ENCODE assay signal across 18 cellular contexts in genomic region chr7:46694058-46694457, GRCh38.
DNase-seq lines count a peak whose midpoint lies in the region; ATAC-seq, FAIRE-seq and TF ChIP-seq lines count a peak whose summit lies in the region.
"Had no signal": no experiment of that assay in that cellular context is flagged by ENCODE, and none has a peak within 500 bp of the region (broad histone marks: within the 10 kb centered on the region; RNA-seq: fewer than 3 reads in every experiment).

No MANE protein-coding gene starts in this region.

- peak overlapping the region; percentile 57 for H3K27ac Mint-ChIP-seq in progenitor cell of endocrine pancreas
- H3K27ac Mint-ChIP-seq: CD14-positive monocyte; CD4-positive, alpha-beta memory T cell; IgD-negative memory B cell had no signal

- H3K27ac ChIP-seq in VCaP: peak overlapping the region; percentile 54; the same call in 1 of the 2 replicates
- H3K27ac ChIP-seq in endothelial cell of umbilical vein (ENCODE audit: insufficient read depth, low read depth, low read length): no peak overlapping the region
- H3K27ac ChIP-seq: BLaER1 had no signal

- ATAC-seq in GM21529 (IDR thresholded peaks at IDR 0.05; ENCODE audit: unreplicated experiment) (no peak), HG03571 (IDR thresholded peaks at IDR 0.05; ENCODE audit: unreplicated experiment) (no peak)
- ATAC-seq: HepG2 had no signal

- H3K27me3 ChIP-seq in endothelial cell of umbilical vein (ENCODE audit: control insufficient read depth in 2 of 2, insufficient read depth in 2 of 2, low read length in 2 of 2): no peaks in the 10 kb centered on the region
- H3K27me3 ChIP-seq: BLaER1 had no signal

- H3K9ac ChIP-seq in endothelial cell of umbilical vein (replicated peaks; ENCODE audit: extremely low read depth, insufficient read depth, low read length): no peak overlapping the region
- H3K9ac ChIP-seq: BLaER1 had no signal

- no peak for TF ChIP-seq POLR2A in endothelial cell of umbilical vein (IDR thresholded peaks at IDR 0.05; ENCODE audit: low read depth, low read length)

- H3K4me3 ChIP-seq in endothelial cell of umbilical vein (replicated peaks in 1 of 3; ENCODE audit: insufficient read depth in 1 of 3, low read depth in 1 of 3, low read length in 3 of 3): no peak overlapping the region
- H3K4me3 ChIP-seq: BLaER1 had no signal

- peak; percentile 39 for FAIRE-seq in GM18507 (lab: Jason Lieb, UNC)
- FAIRE-seq in endothelial cell of umbilical vein (lab: Jason Lieb, UNC): no peak
- FAIRE-seq: HepG2 had no signal

- no peak for DNase-seq in GM18507 (ENCODE audit: extremely low spot score, insufficient read length, low read depth)
- no peak for DNase-seq in endothelial cell of umbilical vein (ENCODE audit: low read depth, low spot score)
- no peak for DNase-seq in progenitor cell of endocrine pancreas (ENCODE audit: low spot score, unreplicated experiment)
- no peak for DNase-seq in EL
- DNase-seq: 8988T; CD4-positive, alpha-beta memory T cell; DMS 273 treated with DMSO at 0.1 percent for 48 hours; DMS53; DND-41; HCEC 1CT; KG1 had no signal

- peak overlapping the region; percentile 30 for H2AFZ ChIP-seq in endothelial cell of umbilical vein (ENCODE audit: low read depth, low read length)

- H3K9me1 ChIP-seq in endothelial cell of umbilical vein (replicated peaks; ENCODE audit: control insufficient read depth, extremely low read depth, insufficient read depth, low read length): no peaks in the 10 kb centered on the region

- CTCF ChIA-PET in endothelial cell of umbilical vein (lab: Charles Lee): interaction anchor here (3.4 kb wide), 1 partner anchor 407 kb away, joined by 12 read pairs; no protein-coding TSS in a partner anchor

- no peak overlapping the region for H3K4me3 Mint-ChIP-seq in progenitor cell of endocrine pancreas (ENCODE audit: low read depth)
- H3K4me3 Mint-ChIP-seq: CD14-positive monocyte; CD4-positive, alpha-beta memory T cell; IgD-negative memory B cell had no signal

- H3K36me3 Mint-ChIP-seq in progenitor cell of endocrine pancreas (ENCODE audit: insufficient read depth): peaks cover 4% of the 10 kb centered on the region
- H3K36me3 Mint-ChIP-seq: CD14-positive monocyte; CD4-positive, alpha-beta memory T cell; IgD-negative memory B cell had no signal

- no TSS peak for BruUV-seq in endothelial cell of umbilical vein (replicated peaks; lab: Mats Ljungman, UMichigan)

- H3K9me3 Mint-ChIP-seq in progenitor cell of endocrine pancreas (ENCODE audit: low read depth): peaks cover 5% of the 10 kb centered on the region
- H3K9me3 Mint-ChIP-seq: IgD-negative memory B cell had no signal

- no peak overlapping the region for H3K4me2 ChIP-seq in endothelial cell of umbilical vein (ENCODE audit: insufficient read depth, low read length)
- H3K4me2 ChIP-seq: BLaER1 had no signal

- H3K36me3 ChIP-seq in endothelial cell of umbilical vein (ENCODE audit: control insufficient read depth in 2 of 2, extremely low read depth in 1 of 2, insufficient read depth in 2 of 2, low read length in 2 of 2): no peaks in the 10 kb centered on the region
- H3K36me3 ChIP-seq: BLaER1 had no signal

- H3K4me1 Mint-ChIP-seq in progenitor cell of endocrine pancreas (ENCODE audit: low read depth): peaks cover 32% of the 10 kb centered on the region
- H3K4me1 Mint-ChIP-seq: CD14-positive monocyte; CD4-positive, alpha-beta memory T cell; IgD-negative memory B cell had no signal

- no peaks in the 10 kb centered on the region for H3K4me1 ChIP-seq in endothelial cell of umbilical vein (ENCODE audit: control insufficient read depth, extremely low read depth, insufficient read depth, low read length)
- H3K4me1 ChIP-seq: BLaER1 had no signal

- intact Hi-C loops in endothelial cell of umbilical vein (cut with micrococcal nuclease): no loop called here

- POLR2A ChIA-PET in endothelial cell of umbilical vein (lab: Charles Lee): no interaction called here

- H3K79me2 ChIP-seq in endothelial cell of umbilical vein (ENCODE audit: control insufficient read depth, insufficient read depth, low read length): no peaks in the 10 kb centered on the region

- no peaks in the 10 kb centered on the region for H3K27me3 Mint-ChIP-seq in progenitor cell of endocrine pancreas
- H3K27me3 Mint-ChIP-seq: CD4-positive, alpha-beta memory T cell had no signal

- dilution Hi-C loops in endothelial cell of umbilical vein (cut with MboI; ENCODE audit: extremely low pct_ligation_motif_present, low sequenced_read_pairs): no loop called here

- H3K9me3 ChIP-seq in endothelial cell of umbilical vein (replicated peaks; ENCODE audit: control insufficient read depth, insufficient read depth, low read length): no peaks in the 10 kb centered on the region
- H3K9me3 ChIP-seq: BLaER1 had no signal

- TF ChIP-seq CTCF in VCaP (conservative IDR thresholded peaks at IDR 0.05) (no peak), endothelial cell of umbilical vein (IDR thresholded peaks at IDR 0.05; ENCODE audit: extremely low read depth in 1 of 2, insufficient read depth in 1 of 2, low read depth in 1 of 2, low read length in 2 of 2) (no peak), progenitor cell of endocrine pancreas (IDR thresholded peaks at IDR 0.05; ENCODE audit: unreplicated experiment) (no peak)

- no peaks in the 10 kb centered on the region for H4K20me1 ChIP-seq in endothelial cell of umbilical vein (replicated peaks; ENCODE audit: control insufficient read depth, extremely low read depth, insufficient read depth, low read length)
- H4K20me1 ChIP-seq: BLaER1 had no signal

TF ChIP-seq in endothelial cell of umbilical vein, 7 proteins besides CTCF, POLR2A, EP300 and RAD21:
- TF ChIP-seq MAX (IDR thresholded peaks at IDR 0.05; ENCODE audit: insufficient read depth, insufficient read length) (no peak), FOS (IDR thresholded peaks at IDR 0.05; ENCODE audit: borderline replicate concordance, insufficient read depth, low read length) (no peak), POLR2AphosphoS5 (IDR thresholded peaks at IDR 0.05; ENCODE audit: insufficient read depth, low read depth, low read length) (no peak), JUN (IDR thresholded peaks at IDR 0.05; ENCODE audit: borderline replicate concordance, insufficient read depth, insufficient read length, low read depth) (no peak), MYC (IDR thresholded peaks at IDR 0.05; ENCODE audit: low read depth, low read length) (no peak), EZH2 (IDR thresholded peaks at IDR 0.05; ENCODE audit: borderline replicate concordance, low read depth, low read length, severe bottlenecking) (no peak)
